1 cellular context compared by ENCODE assay signal in the genomic region with DNA sequence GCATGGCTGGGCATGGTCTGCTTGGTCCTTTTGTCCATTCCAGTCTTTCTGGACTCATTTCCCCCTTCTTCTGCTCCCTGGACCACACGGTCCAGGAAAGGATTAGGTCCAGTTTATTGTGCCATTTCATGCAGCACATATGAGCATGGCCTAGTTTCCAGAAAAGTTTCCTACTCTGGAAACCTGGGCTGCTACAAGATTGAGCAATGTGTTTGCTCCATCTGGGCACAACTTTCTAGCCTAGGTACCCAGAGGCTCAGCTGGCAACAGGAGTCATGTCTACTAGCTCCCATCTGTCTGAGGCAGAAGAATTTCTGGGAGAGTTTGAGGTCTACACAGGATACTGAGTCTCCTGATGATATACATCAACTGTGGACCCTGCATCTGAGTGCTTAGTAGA.
TF ChIP-seq lines count a peak whose summit lies in the region.

No MANE protein-coding gene starts in this region.

TF ChIP-seq in HepG2, 621 proteins besides CTCF, POLR2A, EP300 and RAD21:
- TF ChIP-seq ZNF296 (CRISPR knock-in tag; conservative IDR thresholded peaks at IDR 0.05): no peak
- TF ChIP-seq ZNF317 (CRISPR knock-in tag; IDR thresholded peaks at IDR 0.05): no peak
- TF ChIP-seq DPF2 (CRISPR knock-in tag; IDR thresholded peaks at IDR 0.05; ENCODE audit: borderline replicate concordance, low read depth): no peak
- no peak for TF ChIP-seq ZFX (CRISPR knock-in tag; IDR thresholded peaks at IDR 0.05; ENCODE audit: low read depth)
- no peak for TF ChIP-seq ZNF143 (CRISPR knock-in tag; IDR thresholded peaks at IDR 0.05)
- TF ChIP-seq, protein P1, sequence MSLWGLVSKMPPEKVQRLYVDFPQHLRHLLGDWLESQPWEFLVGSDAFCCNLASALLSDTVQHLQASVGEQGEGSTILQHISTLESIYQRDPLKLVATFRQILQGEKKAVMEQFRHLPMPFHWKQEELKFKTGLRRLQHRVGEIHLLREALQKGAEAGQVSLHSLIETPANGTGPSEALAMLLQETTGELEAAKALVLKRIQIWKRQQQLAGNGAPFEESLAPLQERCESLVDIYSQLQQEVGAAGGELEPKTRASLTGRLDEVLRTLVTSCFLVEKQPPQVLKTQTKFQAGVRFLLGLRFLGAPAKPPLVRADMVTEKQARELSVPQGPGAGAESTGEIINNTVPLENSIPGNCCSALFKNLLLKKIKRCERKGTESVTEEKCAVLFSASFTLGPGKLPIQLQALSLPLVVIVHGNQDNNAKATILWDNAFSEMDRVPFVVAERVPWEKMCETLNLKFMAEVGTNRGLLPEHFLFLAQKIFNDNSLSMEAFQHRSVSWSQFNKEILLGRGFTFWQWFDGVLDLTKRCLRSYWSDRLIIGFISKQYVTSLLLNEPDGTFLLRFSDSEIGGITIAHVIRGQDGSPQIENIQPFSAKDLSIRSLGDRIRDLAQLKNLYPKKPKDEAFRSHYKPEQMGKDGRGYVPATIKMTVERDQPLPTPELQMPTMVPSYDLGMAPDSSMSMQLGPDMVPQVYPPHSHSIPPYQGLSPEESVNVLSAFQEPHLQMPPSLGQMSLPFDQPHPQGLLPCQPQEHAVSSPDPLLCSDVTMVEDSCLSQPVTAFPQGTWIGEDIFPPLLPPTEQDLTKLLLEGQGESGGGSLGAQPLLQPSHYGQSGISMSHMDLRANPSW (CRISPR knock-in tag; IDR thresholded peaks at IDR 0.05; ENCODE audit: borderline replicate concordance): no peak
- TF ChIP-seq POGZ (CRISPR knock-in tag; IDR thresholded peaks at IDR 0.05): no peak
- TF ChIP-seq, protein P2, sequence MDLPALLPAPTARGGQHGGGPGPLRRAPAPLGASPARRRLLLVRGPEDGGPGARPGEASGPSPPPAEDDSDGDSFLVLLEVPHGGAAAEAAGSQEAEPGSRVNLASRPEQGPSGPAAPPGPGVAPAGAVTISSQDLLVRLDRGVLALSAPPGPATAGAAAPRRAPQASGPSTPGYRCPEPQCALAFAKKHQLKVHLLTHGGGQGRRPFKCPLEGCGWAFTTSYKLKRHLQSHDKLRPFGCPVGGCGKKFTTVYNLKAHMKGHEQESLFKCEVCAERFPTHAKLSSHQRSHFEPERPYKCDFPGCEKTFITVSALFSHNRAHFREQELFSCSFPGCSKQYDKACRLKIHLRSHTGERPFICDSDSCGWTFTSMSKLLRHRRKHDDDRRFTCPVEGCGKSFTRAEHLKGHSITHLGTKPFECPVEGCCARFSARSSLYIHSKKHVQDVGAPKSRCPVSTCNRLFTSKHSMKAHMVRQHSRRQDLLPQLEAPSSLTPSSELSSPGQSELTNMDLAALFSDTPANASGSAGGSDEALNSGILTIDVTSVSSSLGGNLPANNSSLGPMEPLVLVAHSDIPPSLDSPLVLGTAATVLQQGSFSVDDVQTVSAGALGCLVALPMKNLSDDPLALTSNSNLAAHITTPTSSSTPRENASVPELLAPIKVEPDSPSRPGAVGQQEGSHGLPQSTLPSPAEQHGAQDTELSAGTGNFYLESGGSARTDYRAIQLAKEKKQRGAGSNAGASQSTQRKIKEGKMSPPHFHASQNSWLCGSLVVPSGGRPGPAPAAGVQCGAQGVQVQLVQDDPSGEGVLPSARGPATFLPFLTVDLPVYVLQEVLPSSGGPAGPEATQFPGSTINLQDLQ (CRISPR knock-in tag; IDR thresholded peaks at IDR 0.05): no peak
- no peak for TF ChIP-seq RARG (CRISPR knock-in tag; IDR thresholded peaks at IDR 0.05; ENCODE audit: low read depth)
- TF ChIP-seq, protein P3, sequence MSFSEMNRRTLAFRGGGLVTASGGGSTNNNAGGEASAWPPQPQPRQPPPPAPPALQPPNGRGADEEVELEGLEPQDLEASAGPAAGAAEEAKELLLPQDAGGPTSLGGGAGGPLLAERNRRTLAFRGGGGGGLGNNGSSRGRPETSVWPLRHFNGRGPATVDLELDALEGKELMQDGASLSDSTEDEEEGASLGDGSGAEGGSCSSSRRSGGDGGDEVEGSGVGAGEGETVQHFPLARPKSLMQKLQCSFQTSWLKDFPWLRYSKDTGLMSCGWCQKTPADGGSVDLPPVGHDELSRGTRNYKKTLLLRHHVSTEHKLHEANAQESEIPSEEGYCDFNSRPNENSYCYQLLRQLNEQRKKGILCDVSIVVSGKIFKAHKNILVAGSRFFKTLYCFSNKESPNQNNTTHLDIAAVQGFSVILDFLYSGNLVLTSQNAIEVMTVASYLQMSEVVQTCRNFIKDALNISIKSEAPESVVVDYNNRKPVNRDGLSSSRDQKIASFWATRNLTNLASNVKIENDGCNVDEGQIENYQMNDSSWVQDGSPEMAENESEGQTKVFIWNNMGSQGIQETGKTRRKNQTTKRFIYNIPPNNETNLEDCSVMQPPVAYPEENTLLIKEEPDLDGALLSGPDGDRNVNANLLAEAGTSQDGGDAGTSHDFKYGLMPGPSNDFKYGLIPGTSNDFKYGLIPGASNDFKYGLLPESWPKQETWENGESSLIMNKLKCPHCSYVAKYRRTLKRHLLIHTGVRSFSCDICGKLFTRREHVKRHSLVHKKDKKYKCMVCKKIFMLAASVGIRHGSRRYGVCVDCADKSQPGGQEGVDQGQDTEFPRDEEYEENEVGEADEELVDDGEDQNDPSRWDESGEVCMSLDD (CRISPR knock-in tag; IDR thresholded peaks at IDR 0.05; ENCODE audit: borderline replicate concordance): no peak
- TF ChIP-seq ZNF777 (CRISPR knock-in tag; IDR thresholded peaks at IDR 0.05): no peak
- no peak for TF ChIP-seq GTF3A (CRISPR knock-in tag; conservative IDR thresholded peaks at IDR 0.05)
- no peak for TF ChIP-seq ZNF10 (CRISPR knock-in tag; IDR thresholded peaks at IDR 0.05; ENCODE audit: borderline replicate concordance, low read depth)
- TF ChIP-seq, protein P4, sequence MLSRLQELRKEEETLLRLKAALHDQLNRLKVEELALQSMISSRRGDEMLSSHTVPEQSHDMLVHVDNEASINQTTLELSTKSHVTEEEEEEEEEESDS (CRISPR knock-in tag; IDR thresholded peaks at IDR 0.05; ENCODE audit: borderline replicate concordance): no peak
- TF ChIP-seq KDM1A (CRISPR knock-in tag; IDR thresholded peaks at IDR 0.05): no peak
